ENCODE assay signal across 28 cellular contexts in the genomic region with DNA sequence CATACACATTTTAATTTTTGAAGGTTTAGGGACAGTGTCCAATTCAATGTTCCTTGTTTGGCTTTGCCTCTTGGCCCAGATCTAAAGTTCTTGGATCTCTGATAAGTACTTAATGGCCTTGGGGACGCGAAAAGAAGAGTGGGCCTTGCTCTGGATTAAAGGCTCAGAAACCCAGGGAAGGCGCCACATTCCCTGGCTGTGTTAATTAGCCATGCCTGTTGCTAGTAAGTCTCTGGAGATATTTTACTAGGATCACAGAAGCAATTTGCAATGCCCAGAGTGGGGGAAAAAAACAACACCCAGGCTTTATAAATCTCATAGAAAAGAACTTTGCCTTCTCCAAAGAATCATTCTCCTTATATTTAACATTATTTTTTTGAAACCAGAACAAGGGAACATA.
DNase-seq lines count a peak whose midpoint lies in the region; ATAC-seq, FAIRE-seq and TF ChIP-seq lines count a peak whose summit lies in the region.
"Had no signal": no experiment of that assay in that cellular context is flagged by ENCODE, and none has a peak within 500 bp of the region (broad histone marks: within the 10 kb centered on the region; RNA-seq: fewer than 3 reads in every experiment).

No MANE protein-coding gene starts in this region.

- DNase-seq in D341Med (ENCODE audit: low spot score) = peak; percentile 61
- DNase-seq in NCI-H82 treated with DMSO at 0.1 percent for 48 hours (lab: John Stamatoyannopoulos, UW; ENCODE audit: unreplicated experiment) = peak; percentile 91
- peak; percentile 72 for DNase-seq in islet precursor cell
- DNase-seq in pancreas = no peak
- DNase-seq in PC-9 = no peak
- no peak for DNase-seq in RPMI8226
- DNase-seq: activated CD8-positive, alpha-beta T cell treated with anti-CD3 and anti-CD28 coated beads for 36 hours; cortex of kidney; foreskin keratinocyte; GOT3; KG1; MM.1S; naive thymus-derived CD8-positive, alpha-beta T cell; NCI-H2081 treated with DMSO at 0.1 percent for 48 hours; ovary; sigmoid colon; stimulated activated CD4-positive, alpha-beta T cell treated with anti-CD3 and anti-CD28 coated beads, Interleukin-4, amount 100 ng/mL, for 4 hours; substantia nigra; T-helper 2 cell; upper lobe of right lung had no signal

- H3K4me1 ChIP-seq in pancreas (peaks cover 8 to 44% (median 34%) of the 10 kb centered on the region in 3 donors), PC-9 (replicated peaks; ENCODE audit: insufficient read depth) (peaks cover 15% of the 10 kb centered on the region; the same call in 1 of the 2 replicates)
- H3K4me1 ChIP-seq: sigmoid colon, upper lobe of right lung had no signal

- no peaks in the 10 kb centered on the region for H3K9me3 ChIP-seq in pancreas
- H3K9me3 ChIP-seq in PC-9 (ENCODE audit: insufficient read depth, low read depth) = no peaks in the 10 kb centered on the region
- H3K9me3 ChIP-seq: ovary, sigmoid colon, upper lobe of right lung had no signal

- no peak for FAIRE-seq in pancreas (lab: Jason Lieb, UNC)
- FAIRE-seq: GM12878 had no signal

- no peaks in the 10 kb centered on the region for H3K9me2 ChIP-seq in PC-9 (ENCODE audit: insufficient read depth)

- peak overlapping the region in 3 of 4 donors; percentile 42 to 76 (median 49) for H3K27ac ChIP-seq in pancreas
- no peak overlapping the region for H3K27ac ChIP-seq in PC-9
- H3K27ac ChIP-seq: BLaER1 treated with 17β-estradiol and CSF1 and Interleukin-3, amounts not matched to agents 10 nM and 100 nM; foreskin keratinocyte; ovary; sigmoid colon; upper lobe of right lung had no signal

- no peak overlapping the region for H2AFZ ChIP-seq in PC-9

- CTCF ChIA-PET in PC-9 (lab: Charles Lee) = no interaction called here

- H3K27me3 ChIP-seq in pancreas (no peaks in the 10 kb centered on the region), PC-9 (ENCODE audit: insufficient read depth, low read depth) (no peaks in the 10 kb centered on the region)
- H3K27me3 ChIP-seq: BLaER1 treated with 17β-estradiol and CSF1 and Interleukin-3, amounts not matched to agents 10 nM and 100 nM; foreskin keratinocyte; ovary; sigmoid colon; upper lobe of right lung had no signal

- POLR2A ChIA-PET in PC-9 (lab: Charles Lee; ENCODE audit: unreplicated experiment) = no interaction called here

- no peaks in the 10 kb centered on the region for H4K20me1 ChIP-seq in PC-9 (ENCODE audit: insufficient read depth)
- H4K20me1 ChIP-seq: BLaER1 treated with 17β-estradiol and CSF1 and Interleukin-3, amounts not matched to agents 10 nM and 100 nM had no signal

- TF ChIP-seq CTCF in pancreas (IDR thresholded peaks at IDR 0.05) = no peak
- no peak for TF ChIP-seq CTCF in PC-9 (conservative IDR thresholded peaks at IDR 0.05)

- BruUV-seq in PC-9 (replicated peaks; lab: Mats Ljungman, UMichigan) = no TSS peak

- H3F3A ChIP-seq in PC-9 (ENCODE audit: insufficient read depth, low read depth) = no peaks in the 10 kb centered on the region; the same call in 1 of the 2 replicates

- ATAC-seq in pancreas = peak in 1 of 4 donors; percentile 11
- no peak for ATAC-seq in GM21717 (IDR thresholded peaks at IDR 0.05; ENCODE audit: unreplicated experiment)
- ATAC-seq in GM21786 (IDR thresholded peaks at IDR 0.05; ENCODE audit: unreplicated experiment) = no peak
- ATAC-seq: activated CD8-positive, alpha-beta T cell treated with anti-CD3 and anti-CD28 coated beads for 36 hours; activated naive CD4-positive, alpha-beta T cell treated with anti-CD3 and anti-CD28 coated beads, Interleukin-2, amount 50 U/mL, for 72 hours; esophagus mucosa; foreskin keratinocyte; GM12878; left lobe of liver; naive thymus-derived CD8-positive, alpha-beta T cell; stimulated activated memory B cell treated with anti-CD40 and anti-IgM and Interleukin-4, amounts not matched to agents 10 μg/mL and 1 μg/mL and 100 μg/mL, for 72 hours; upper lobe of right lung had no signal

- intact Hi-C loops in pancreas (cut with DNase I) = no loop called here
- intact Hi-C loops in PC-9 (cut with micrococcal nuclease; ENCODE audit: unreplicated experiment) = no loop called here

- no peak overlapping the region for H3K4me2 ChIP-seq in PC-9
- H3K4me2 ChIP-seq: BLaER1 treated with 17β-estradiol and CSF1 and Interleukin-3, amounts not matched to agents 10 nM and 100 nM had no signal

- H3K4me3 ChIP-seq in pancreas (no peak overlapping the region), PC-9 (no peak overlapping the region)
- H3K4me3 ChIP-seq: BLaER1 treated with 17β-estradiol and CSF1 and Interleukin-3, amounts not matched to agents 10 nM and 100 nM; GM12878; ovary; sigmoid colon; upper lobe of right lung had no signal

- WGBS in pancreas, 2 donors = 29 to 35% methylated on average over 3 of the region's 3 CpGs

- no peaks in the 10 kb centered on the region for H3K79me2 ChIP-seq in PC-9 (ENCODE audit: low read depth)

- H3K36me3 ChIP-seq in pancreas (no peaks in the 10 kb centered on the region), PC-9 (ENCODE audit: low read depth) (no peaks in the 10 kb centered on the region)
- H3K36me3 ChIP-seq: BLaER1 treated with 17β-estradiol and CSF1 and Interleukin-3, amounts not matched to agents 10 nM and 100 nM; ovary; sigmoid colon; upper lobe of right lung had no signal

Comparison
In these comparisons a context has a peak if more than half of its experiments do, and no peak if none do; other contexts are left out.
1. DNase-seq: peak in D341Med (single experiment), NCI-H82 treated with DMSO at 0.1 percent for 48 hours (single experiment) and islet precursor cell (single experiment); none in pancreas (0 of 6), PC-9 (0 of 2) and RPMI8226 (single experiment).